In the genomic region with DNA sequence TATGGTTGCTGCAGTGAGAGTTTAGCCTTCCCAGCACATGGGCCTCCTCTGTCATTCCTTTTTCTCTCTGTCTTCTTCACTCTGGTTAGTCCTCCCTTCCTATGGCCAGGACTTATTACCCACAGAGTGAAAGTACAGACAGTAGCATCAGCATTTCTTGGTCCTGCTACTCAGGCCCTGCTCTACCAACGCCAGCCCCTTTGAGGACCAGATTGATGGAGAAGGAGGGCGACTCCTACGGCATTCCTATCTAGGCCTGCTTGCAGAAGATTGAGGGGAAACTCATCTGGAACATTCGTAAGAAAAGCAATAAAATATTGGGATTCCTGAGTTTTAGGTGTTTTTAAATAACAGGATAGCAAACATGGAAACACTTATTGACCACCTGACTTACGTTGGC, we compare ENCODE assay signal across 22 cellular contexts. TPM values are rescaled to one million over a fixed set of nuclear protein-coding genes. Genes with fewer than 3 reads are reported as not detected.
DNase-seq lines count a peak whose midpoint lies in the region; ATAC-seq and TF ChIP-seq lines count a peak whose summit lies in the region.
"Had no signal": no experiment of that assay in that cellular context is flagged by ENCODE, and none has a peak within 500 bp of the region (broad histone marks: within the 10 kb centered on the region; RNA-seq: fewer than 3 reads in every experiment).

No MANE protein-coding gene starts in this region.

- peak overlapping the region; percentile 61 for H3K27ac Mint-ChIP-seq in T-helper 2 cell treated with Interferon-gamma antibody and Interleukin-4, amounts not matched to agents 5 μg/mL and 100 μg/mL, for 36 hours
- H3K27ac Mint-ChIP-seq: nephron progenitor cell had no signal

- no peaks in the 10 kb centered on the region for H3K79me2 ChIP-seq in Karpas-422 (ENCODE audit: low read length)
- no peaks in the 10 kb centered on the region for H3K79me2 ChIP-seq in smooth muscle cell (ENCODE audit: low read depth)

- H4K20me1 ChIP-seq in Karpas-422 (ENCODE audit: insufficient read depth, low read depth, low read length) = no peaks in the 10 kb centered on the region
- H4K20me1 ChIP-seq in smooth muscle cell (ENCODE audit: low read depth) = no peaks in the 10 kb centered on the region

- H3K27ac ChIP-seq in Karpas-422 (ENCODE audit: low read length) (peak overlapping the region; percentile 91), smooth muscle cell (ENCODE audit: low read depth) (peak overlapping the region; percentile 18)
- H3K27ac ChIP-seq in effector memory CD4-positive, alpha-beta T cell (ENCODE audit: insufficient read depth, low read length, poor library complexity, severe bottlenecking) = peak overlapping the region; percentile 37

- peak overlapping the region; percentile 57 for H3K4me2 ChIP-seq in Karpas-422 (ENCODE audit: low read depth, low read length, poor library complexity, severe bottlenecking)
- peak overlapping the region; percentile 23 for H3K4me2 ChIP-seq in smooth muscle cell

- H2AFZ ChIP-seq in Karpas-422 (ENCODE audit: low read length) (no peak overlapping the region), smooth muscle cell (ENCODE audit: low read depth) (peak overlapping the region; percentile 29)

- TF ChIP-seq CTCF in smooth muscle cell (IDR thresholded peaks at IDR 0.05; ENCODE audit: borderline replicate concordance, insufficient read depth, poor library complexity, severe bottlenecking) = no peak

- peaks cover 52% of the 10 kb centered on the region for H3K4me1 Mint-ChIP-seq in T-helper 2 cell treated with Interferon-gamma antibody and Interleukin-4, amounts not matched to agents 5 μg/mL and 100 μg/mL, for 36 hours (ENCODE audit: low read depth)

- H3K9me2 ChIP-seq in Karpas-422 (replicated peaks; ENCODE audit: insufficient read depth, low read length) = no peaks in the 10 kb centered on the region

- H3K27me3 ChIP-seq in Karpas-422 (ENCODE audit: low read length) (no peaks in the 10 kb centered on the region), smooth muscle cell (ENCODE audit: low read depth) (no peaks in the 10 kb centered on the region)
- no peaks in the 10 kb centered on the region for H3K27me3 ChIP-seq in effector memory CD4-positive, alpha-beta T cell (replicated peaks; ENCODE audit: control insufficient read depth, insufficient read depth, low read length, poor library complexity, severe bottlenecking)
- H3K27me3 ChIP-seq: left lung, tibial nerve had no signal

- H3K27me3 Mint-ChIP-seq in T-helper 2 cell treated with Interferon-gamma antibody and Interleukin-4, amounts not matched to agents 5 μg/mL and 100 μg/mL, for 36 hours (ENCODE audit: low read depth) = no peaks in the 10 kb centered on the region

- peaks cover 20% of the 10 kb centered on the region for H3F3A ChIP-seq in smooth muscle cell (ENCODE audit: low read depth)

- DNase-seq in T-helper 2 cell treated with Interferon-gamma antibody and Interleukin-4, amounts not matched to agents 5 μg/mL and 100 μg/mL, for 36 hours (ENCODE audit: low spot score) = no peak
- DNase-seq in T-helper 2 cell (no peak), Karpas-422 (no peak), smooth muscle cell (lab: John Stamatoyannopoulos, UW; ENCODE audit: unreplicated experiment) (no peak), AG08396 (ENCODE audit: low spot score) (no peak)
- DNase-seq in effector memory CD4-positive, alpha-beta T cell = no peak
- DNase-seq: 8988T; activated naive CD4-positive, alpha-beta T cell treated with Interleukin-2 at 50 U/mL for 16 hours; left lung; MM.1S; NCI-H2081 treated with DMSO at 0.1 percent for 48 hours; NCI-H526 treated with DMSO at 0.1 percent for 48 hours; nephron progenitor cell; stimulated activated CD4-positive, alpha-beta T cell treated with anti-CD3 and anti-CD28 coated beads, Interleukin-2, amount 100 ng/mL, for 24 hours had no signal

- no peaks in the 10 kb centered on the region for H3K9me3 Mint-ChIP-seq in T-helper 2 cell treated with Interferon-gamma antibody and Interleukin-4, amounts not matched to agents 5 μg/mL and 100 μg/mL, for 36 hours
- H3K9me3 Mint-ChIP-seq: nephron progenitor cell had no signal

- no peak overlapping the region for H3K4me3 Mint-ChIP-seq in T-helper 2 cell treated with Interferon-gamma antibody and Interleukin-4, amounts not matched to agents 5 μg/mL and 100 μg/mL, for 36 hours
- H3K4me3 Mint-ChIP-seq: nephron progenitor cell had no signal

- ATAC-seq in GM18868 (IDR thresholded peaks at IDR 0.05; ENCODE audit: unreplicated experiment) (no peak), HG03521 (IDR thresholded peaks at IDR 0.05; ENCODE audit: unreplicated experiment) (no peak)
- ATAC-seq: left lung, SK-N-SH treated with all-trans-retinoic acid at 6 μM for 48 hours had no signal

- H3K9me3 ChIP-seq in Karpas-422 (ENCODE audit: low read length) (no peaks in the 10 kb centered on the region), smooth muscle cell (replicated peaks; ENCODE audit: low read depth) (no peaks in the 10 kb centered on the region)
- no peaks in the 10 kb centered on the region for H3K9me3 ChIP-seq in effector memory CD4-positive, alpha-beta T cell (ENCODE audit: control insufficient read depth, low read length)
- H3K9me3 ChIP-seq: left lung, tibial nerve had no signal

- H3K4me1 ChIP-seq in Karpas-422 (ENCODE audit: low read length) (peaks cover 73% of the 10 kb centered on the region), smooth muscle cell (ENCODE audit: low read depth) (no peaks in the 10 kb centered on the region)
- H3K4me1 ChIP-seq in effector memory CD4-positive, alpha-beta T cell (ENCODE audit: control insufficient read depth, insufficient read depth, low read length, poor library complexity, severe bottlenecking) = peaks cover 38% of the 10 kb centered on the region

- peaks cover 58% of the 10 kb centered on the region for H3K36me3 Mint-ChIP-seq in T-helper 2 cell treated with Interferon-gamma antibody and Interleukin-4, amounts not matched to agents 5 μg/mL and 100 μg/mL, for 36 hours (ENCODE audit: low read depth)

- H3K36me3 ChIP-seq in Karpas-422 (ENCODE audit: insufficient read depth, low read length) (peaks cover 42% of the 10 kb centered on the region), smooth muscle cell (ENCODE audit: low read depth) (no peaks in the 10 kb centered on the region)
- H3K36me3 ChIP-seq in effector memory CD4-positive, alpha-beta T cell (ENCODE audit: control insufficient read depth, insufficient read depth, low read length) = peaks cover 42% of the 10 kb centered on the region
- H3K36me3 ChIP-seq: tibial nerve had no signal

- H3K9ac ChIP-seq in Karpas-422 (ENCODE audit: low read length) (no peak overlapping the region), smooth muscle cell (ENCODE audit: low read depth) (no peak overlapping the region)

- H3K4me3 ChIP-seq in Karpas-422 (ENCODE audit: low read length) = no peak overlapping the region
- H3K4me3 ChIP-seq in effector memory CD4-positive, alpha-beta T cell (ENCODE audit: insufficient read depth, low read depth, low read length, poor library complexity, severe bottlenecking) = no peak overlapping the region
- no peak overlapping the region for H3K4me3 ChIP-seq in smooth muscle cell
- H3K4me3 ChIP-seq: left lung, tibial nerve had no signal

- WGBS in smooth muscle cell (ENCODE audit: low lambda C conversion rate) = 81% methylated on average over 5 of the region's 5 CpGs

RNA-seq across cellular contexts. Expression of gene BMP10, which starts 43.5 kb away (rescaled TPM):
- total RNA-seq in Karpas-422 (2014; rRNA removed; shearing (Covaris generic); ENCODE audit: low replicate concordance) = not detected in 2 replicates
- 0.22 TPM in 1 of 2 replicates, not detected in the other for total RNA-seq in smooth muscle cell
- polyA plus RNA-seq in smooth muscle cell = not detected in 2 replicates
- total RNA-seq: bronchial epithelial cell, G401, H1, HT1080, left lung, tibial nerve had no signal
- polyA plus RNA-seq: H1 had no signal

Comparison
In these comparisons a context has a peak if more than half of its experiments do, and no peak if none do; other contexts are left out.
1. H3K27ac ChIP-seq: peak in every context shown above with its lines; median percentile 91 in Karpas-422; 37 in effector memory CD4-positive, alpha-beta T cell; 18 in smooth muscle cell.